21 cellular contexts compared by ENCODE assay signal in genomic region chr1:197814306-197814705, GRCh38. TPM values are rescaled to one million over a fixed set of nuclear protein-coding genes. Genes with fewer than 3 reads are reported as not detected.
DNase-seq lines count a peak whose midpoint lies in the region; ATAC-seq, FAIRE-seq and TF ChIP-seq lines count a peak whose summit lies in the region.
"Had no signal": no experiment of that assay in that cellular context is flagged by ENCODE, and none has a peak within 500 bp of the region (broad histone marks: within the 10 kb centered on the region; RNA-seq: fewer than 3 reads in every experiment).

No MANE protein-coding gene starts in this region.

- no peak for TF ChIP-seq POLR2A in K562 (conservative IDR thresholded peaks at IDR 0.05)

- no peak for FAIRE-seq in K562 (lab: Jason Lieb, UNC)
- FAIRE-seq: G401.6, GM12892, GM19239 had no signal

- CTCF ChIA-PET in K562 (lab: Yijun Ruan, JAX; ENCODE audit: low intra/inter-chr PET ratio): no interaction called here

- H3K4me2 ChIP-seq in K562 (ENCODE audit: insufficient read depth, low read length): no peak overlapping the region
- H3K4me2 ChIP-seq: BLaER1 had no signal

- 21% methylated on average over 2 of the region's 2 CpGs for WGBS in HUES64
- WGBS in K562 (ENCODE audit: insufficient coverage, low coverage, missing lambda C conversion rate): 11% methylated on average over 2 of the region's 2 CpGs

- no peaks in the 10 kb centered on the region for H3K36me3 Mint-ChIP-seq in stimulated activated naive B cell treated with anti-CD40 and anti-IgM and Interleukin-4, amounts not matched to agents 10 μg/mL and 1 μg/mL and 100 μg/mL, for 72 hours
- H3K36me3 Mint-ChIP-seq: CD4-positive, CD25-positive, alpha-beta regulatory T cell; CD8-positive, alpha-beta T cell had no signal

- no peaks in the 10 kb centered on the region for H3K9me1 ChIP-seq in K562 (ENCODE audit: control insufficient read depth, insufficient read depth, low read length)

- H3K9me3 Mint-ChIP-seq in stimulated activated naive B cell treated with anti-CD40 and anti-IgM and Interleukin-4, amounts not matched to agents 10 μg/mL and 1 μg/mL and 100 μg/mL, for 72 hours: peaks cover 3 to 4% of the 10 kb centered on the region in 2 donors

- no peaks in the 10 kb centered on the region for H3K9me3 ChIP-seq in HAP-1
- H3K9me3 ChIP-seq in HUES64 (ENCODE audit: insufficient read depth, low read depth, low read length): no peaks in the 10 kb centered on the region
- H3K9me3 ChIP-seq in K562 (replicated peaks; ENCODE audit: control insufficient read depth, insufficient read depth, low read depth, low read length): no peaks in the 10 kb centered on the region
- H3K9me3 ChIP-seq: Caco-2 had no signal

- no TSS peak for BruUV-seq in K562 (replicated peaks; lab: Mats Ljungman, UMichigan)

- no peak for TF ChIP-seq EP300 in K562 (IDR thresholded peaks at IDR 0.05; ENCODE audit: low read length)

- DNase-seq in HAP-1 (ENCODE audit: low spot score in 2 of 2) (peak; percentile 72 to 100), K562 (ENCODE audit: extremely low read depth in 1 of 4, low spot score in 3 of 4) (no peak), iPS DF 4.7 (ENCODE audit: extremely low read depth, low spot score) (peak; percentile 46), AG20443 (ENCODE audit: low spot score) (no peak), SKM-1 treated with dmso at 0.1 percent for 144 hours (lab: John Stamatoyannopoulos, UW; ENCODE audit: unreplicated experiment) (no peak)
- no peak for DNase-seq in stimulated activated naive B cell treated with anti-CD40 and anti-IgM and Interleukin-4, amounts not matched to agents 10 μg/mL and 1 μg/mL and 100 μg/mL, for 72 hours
- DNase-seq: Caco-2; CD4-positive, CD25-positive, alpha-beta regulatory T cell; CD8-positive, alpha-beta T cell; DMS153; DND-41; GOT3; HCEC 1CT had no signal

- in situ Hi-C loops in HAP-1 (cut with MboI; ENCODE audit: low sequenced_read_pairs): no loop called here
- in situ Hi-C loops in K562 (cut with MboI): no loop called here

- intact Hi-C loops in K562 (cut with micrococcal nuclease): no loop called here

- H3K4me3 Mint-ChIP-seq in stimulated activated naive B cell treated with anti-CD40 and anti-IgM and Interleukin-4, amounts not matched to agents 10 μg/mL and 1 μg/mL and 100 μg/mL, for 72 hours: no peak overlapping the region
- H3K4me3 Mint-ChIP-seq: B cell; CD4-positive, CD25-positive, alpha-beta regulatory T cell; CD8-positive, alpha-beta T cell had no signal

- TF ChIP-seq RAD21 in K562 (CRISPR knock-in tag; conservative IDR thresholded peaks at IDR 0.05 in 1 of 2, IDR thresholded peaks at IDR 0.05 in 1 of 2): no peak

- peaks cover 18% of the 10 kb centered on the region for H3K4me1 ChIP-seq in HAP-1
- peaks cover 53% of the 10 kb centered on the region for H3K4me1 ChIP-seq in HUES64 (ENCODE audit: insufficient read depth, low read length)
- no peaks in the 10 kb centered on the region for H3K4me1 ChIP-seq in K562 (replicated peaks in 1 of 2; ENCODE audit: control insufficient read depth in 2 of 2, insufficient read depth in 2 of 2, low read length in 2 of 2)
- H3K4me1 ChIP-seq: BLaER1, Caco-2 had no signal

- no peaks in the 10 kb centered on the region for H3K36me3 ChIP-seq in HAP-1 (replicated peaks)
- no peaks in the 10 kb centered on the region for H3K36me3 ChIP-seq in HUES64 (ENCODE audit: insufficient read depth, low read length)
- H3K36me3 ChIP-seq in K562 (ENCODE audit: control insufficient read depth, insufficient read depth, low read length): no peaks in the 10 kb centered on the region
- H3K36me3 ChIP-seq: BLaER1 had no signal

- no peaks in the 10 kb centered on the region for H4K20me1 ChIP-seq in K562 (replicated peaks; ENCODE audit: control insufficient read depth, insufficient read depth, low read length)
- H4K20me1 ChIP-seq: BLaER1 had no signal

- H3K27ac Mint-ChIP-seq in stimulated activated naive B cell treated with anti-CD40 and anti-IgM and Interleukin-4, amounts not matched to agents 10 μg/mL and 1 μg/mL and 100 μg/mL, for 72 hours: no peak overlapping the region
- H3K27ac Mint-ChIP-seq: B cell; CD4-positive, CD25-positive, alpha-beta regulatory T cell; CD8-positive, alpha-beta T cell had no signal

- H3K4me3 ChIP-seq in HAP-1 (no peak overlapping the region), HUES64 (ENCODE audit: low read length) (0 out of 2 replicates have a peak overlapping the region, but pooled peaks have one; percentile 7), K562 (no peak overlapping the region)
- H3K4me3 ChIP-seq: BLaER1 had no signal

- ATAC-seq in K562: no peak
- ATAC-seq in stimulated activated naive B cell treated with anti-CD40 and anti-IgM and Interleukin-4, amounts not matched to agents 10 μg/mL and 1 μg/mL and 100 μg/mL, for 72 hours (replicated peaks): no peak
- no peak for ATAC-seq in GM21576 (IDR thresholded peaks at IDR 0.05; ENCODE audit: unreplicated experiment)
- ATAC-seq: CD8-positive, alpha-beta T cell had no signal

- H2AFZ ChIP-seq in K562 (ENCODE audit: low read depth, low read length): no peak overlapping the region; the same call in 1 of the 2 replicates

- H3K4me1 Mint-ChIP-seq in stimulated activated naive B cell treated with anti-CD40 and anti-IgM and Interleukin-4, amounts not matched to agents 10 μg/mL and 1 μg/mL and 100 μg/mL, for 72 hours: no peaks in the 10 kb centered on the region
- H3K4me1 Mint-ChIP-seq: B cell; CD4-positive, CD25-positive, alpha-beta regulatory T cell had no signal

- H3K27ac ChIP-seq in HUES64 (ENCODE audit: low read depth, low read length): peak overlapping the region; percentile 91; the same call in 1 of the 2 replicates
- no peak overlapping the region for H3K27ac ChIP-seq in K562 (ENCODE audit: extremely low read depth, low read depth, low read length)
- H3K27ac ChIP-seq: BLaER1, C4-2B had no signal

- no peak for TF ChIP-seq CTCF in K562 (IDR thresholded peaks at IDR 0.05 in 2 of 3, conservative IDR thresholded peaks at IDR 0.05 in 1 of 3; ENCODE audit: insufficient read depth in 2 of 3, low read depth in 1 of 3, low read length in 3 of 3)

- POLR2A ChIA-PET in K562 (lab: Yijun Ruan, JAX): no interaction called here

- peaks cover 0 to 4% of the 10 kb centered on the region in 2 donors for H3K27me3 Mint-ChIP-seq in stimulated activated naive B cell treated with anti-CD40 and anti-IgM and Interleukin-4, amounts not matched to agents 10 μg/mL and 1 μg/mL and 100 μg/mL, for 72 hours
- H3K27me3 Mint-ChIP-seq: B cell had no signal

- no peaks in the 10 kb centered on the region for H3K27me3 ChIP-seq in HAP-1 (ENCODE audit: low read depth)
- no peaks in the 10 kb centered on the region for H3K27me3 ChIP-seq in HUES64 (ENCODE audit: insufficient read depth, low read length)
- H3K27me3 ChIP-seq in K562 (ENCODE audit: control insufficient read depth in 2 of 2, insufficient read depth in 2 of 2, low read length in 2 of 2): no peaks in the 10 kb centered on the region; a peak in 1 of 5 replicates
- H3K27me3 ChIP-seq: BLaER1 had no signal

- H3K79me2 ChIP-seq in K562 (ENCODE audit: control insufficient read depth, insufficient read depth, low read length): no peaks in the 10 kb centered on the region

- H3K9ac ChIP-seq in HUES64 (ENCODE audit: low read depth, low read length): no peak overlapping the region
- H3K9ac ChIP-seq in K562 (ENCODE audit: insufficient read depth in 1 of 2, low read depth in 2 of 2, low read length in 2 of 2): no peak overlapping the region
- H3K9ac ChIP-seq: BLaER1 had no signal

TF ChIP-seq in K562, 482 proteins besides CTCF, POLR2A, EP300 and RAD21:
- TF ChIP-seq CBFA2T3 (IDR thresholded peaks at IDR 0.05) (peak; percentile 10; the same call in 1 of the 2 replicates), ZNF699 (CRISPR knock-in tag; IDR thresholded peaks at IDR 0.05; ENCODE audit: insufficient replicate concordance) (no peak), ATF2 (CRISPR knock-in tag; IDR thresholded peaks at IDR 0.05) (no peak), CBFA2T2 (conservative IDR thresholded peaks at IDR 0.05) (0 out of 2 replicates have a peak, but pooled peaks have one; percentile 3)

RNA-seq across cellular contexts. Expression of gene DENND1B, which starts 39.0 kb away (rescaled TPM):
- 1.7 TPM for polyA plus RNA-seq in HUES64 (2013, experiment 1 of 2)
- polyA plus RNA-seq in HUES64 (2013, experiment 2 of 2): 2.5 TPM
- 36.5 and 51.3 TPM in 2 replicates for total RNA-seq in K562 (2011; cell fraction: chromatin; rRNA removed; ENCODE audit: low replicate concordance)
- total RNA-seq in K562 (2011; cell fraction: nucleolus; rRNA removed): 9.0 and 13.6 TPM in 2 replicates
- total RNA-seq in K562 (2011; cell fraction: nucleoplasm; rRNA removed): 24.3 and 35.3 TPM in 2 replicates
- 4.7 and 6.0 TPM in 2 replicates for total RNA-seq in K562 (2014; rRNA removed)
- total RNA-seq in K562 (2014; rRNA removed; fragmentation: Illumina TruSeq; extraction: Trizol): 10.7 and 13.0 TPM in 2 replicates
- 10.6 and 12.1 TPM in 2 replicates for total RNA-seq in K562 (2015; rRNA removed; fragmentation: Illumina TruSeq; extraction: Trizol)
- total RNA-seq in K562 (2021): 9.1 and 9.3 TPM in 2 replicates
- polyA plus RNA-seq in K562 (2011; rRNA removed): 9.3 and 10.3 TPM in 2 replicates
- 2.1 and 3.7 TPM in 2 replicates for polyA plus RNA-seq in K562 (2011; cell fraction: cytosol; rRNA removed)
- 10.5 and 19.6 TPM in 2 replicates for polyA plus RNA-seq in K562 (2011; cell fraction: nucleus; rRNA removed)
- 4.0 and 4.9 TPM in 2 replicates for polyA plus RNA-seq in K562 (2012)
- polyA plus RNA-seq in K562 (2014; fragmentation: Illumina TruSeq; extraction: Trizol): 7.1 and 7.5 TPM in 2 replicates
- polyA plus RNA-seq in K562 (2014; fragmentation: Nextera tagmentation; extraction: Ambion mirVana): 1 to 10 TPM; 2.1 to 3.3 TPM
- polyA plus RNA-seq in K562 (2014; rRNA removed): 2.9 TPM in 2 replicates
- 34.2 and 47.7 TPM in 2 replicates for polyA minus RNA-seq in K562 (2011; rRNA and poly(A)+ RNA removed)
- polyA minus RNA-seq in K562 (2011; cell fraction: cytosol; rRNA and poly(A)+ RNA removed): 5.2 and 7.3 TPM in 2 replicates
- 30.2 and 68.3 TPM in 2 replicates for polyA minus RNA-seq in K562 (2011; cell fraction: nucleus; rRNA and poly(A)+ RNA removed)

Comparison
In these comparisons a context has a peak if more than half of its experiments do, and no peak if none do; other contexts are left out.
1. DNase-seq: peak in HAP-1 (2 of 2) and iPS DF 4.7 (single experiment); none in K562 (0 of 4), AG20443 (single experiment), stimulated activated naive B cell treated with anti-CD40 and anti-IgM and Interleukin-4, amounts not matched to agents 10 μg/mL and 1 μg/mL and 100 μg/mL, for 72 hours (single experiment) and SKM-1 treated with dmso at 0.1 percent for 144 hours (single experiment).